In genomic region chr19:38975861-38976271, GRCh38 we compare ENCODE assay signal across 8 cellular contexts.
DNase-seq lines count a peak whose midpoint lies in the region; ATAC-seq and TF ChIP-seq lines count a peak whose summit lies in the region.

No MANE protein-coding gene starts in this region.

- peaks cover 11% of the 10 kb centered on the region for H3K4me1 ChIP-seq in stomach smooth muscle (ENCODE audit: control insufficient read depth, insufficient read depth, low read length)

- H3K27ac ChIP-seq in brain microvascular endothelial cell (no peak overlapping the region), stomach smooth muscle (ENCODE audit: low read length) (peak overlapping the region; percentile 89)

- H3K27me3 ChIP-seq in brain microvascular endothelial cell (replicated peaks) = no peaks in the 10 kb centered on the region
- no peaks in the 10 kb centered on the region for H3K27me3 ChIP-seq in stomach smooth muscle (ENCODE audit: control insufficient read depth in 1 of 2, insufficient read depth in 2 of 2, low read length in 2 of 2)

- no peaks in the 10 kb centered on the region for H3K36me3 ChIP-seq in brain microvascular endothelial cell (replicated peaks)
- H3K36me3 ChIP-seq in stomach smooth muscle (ENCODE audit: control insufficient read depth in 2 of 2, insufficient read depth in 2 of 2, low read length in 2 of 2) = no peaks in the 10 kb centered on the region

- DNase-seq in DMS53 (lab: John Stamatoyannopoulos, UW) = peak; percentile 37
- no peak for DNase-seq in DMS53 treated with DMSO at 0.1 percent for 48 hours (lab: John Stamatoyannopoulos, UW; ENCODE audit: unreplicated experiment)
- DNase-seq in brain microvascular endothelial cell = no peak
- DNase-seq in kidney glomerular epithelial cell (lab: John Stamatoyannopoulos, UW) = peak; percentile 61
- DNase-seq in stimulated activated CD4-positive, alpha-beta T cell treated with anti-CD3 and anti-CD28 coated beads, Interleukin-1b, Interleukin-23, amount 100 ng/mL, for 48 hours = no peak
- DNase-seq in NCI-H2171 treated with DMSO at 0.1 percent for 48 hours (lab: John Stamatoyannopoulos, UW) = no peak

- no peak for TF ChIP-seq CTCF in brain microvascular endothelial cell (IDR thresholded peaks at IDR 0.05; ENCODE audit: low read depth, low read length, missing control alignments)

- peak overlapping the region; percentile 77 to 84 for H3K9ac ChIP-seq in stomach smooth muscle (ENCODE audit: low read length in 2 of 2)

- in situ Hi-C loops in brain microvascular endothelial cell (cut with HindIII; ENCODE audit: low pct_ligation_motif_present, low sequenced_read_pairs) = no loop called here

- H3K9me3 ChIP-seq in stomach smooth muscle (ENCODE audit: control insufficient read depth in 2 of 2, low read length in 2 of 2) = no peaks in the 10 kb centered on the region

- ATAC-seq in GM18498 (IDR thresholded peaks at IDR 0.05; ENCODE audit: unreplicated experiment) = no peak

- peak overlapping the region; percentile 56 for H3K4me3 ChIP-seq in brain microvascular endothelial cell (ENCODE audit: low read depth, low read length)
- H3K4me3 ChIP-seq in stomach smooth muscle (ENCODE audit: low read length in 2 of 2) = peak overlapping the region; percentile 50 to 82

Comparison
In these comparisons a context has a peak if more than half of its experiments do, and no peak if none do; other contexts are left out.
1. DNase-seq: peak in DMS53 (single experiment) and kidney glomerular epithelial cell (single experiment); none in DMS53 treated with DMSO at 0.1 percent for 48 hours (single experiment), brain microvascular endothelial cell (single experiment), stimulated activated CD4-positive, alpha-beta T cell treated with anti-CD3 and anti-CD28 coated beads, Interleukin-1b, Interleukin-23, amount 100 ng/mL, for 48 hours (single experiment) and NCI-H2171 treated with DMSO at 0.1 percent for 48 hours (single experiment).